ENCODE assay signal across 12 cellular contexts in the genomic region with DNA sequence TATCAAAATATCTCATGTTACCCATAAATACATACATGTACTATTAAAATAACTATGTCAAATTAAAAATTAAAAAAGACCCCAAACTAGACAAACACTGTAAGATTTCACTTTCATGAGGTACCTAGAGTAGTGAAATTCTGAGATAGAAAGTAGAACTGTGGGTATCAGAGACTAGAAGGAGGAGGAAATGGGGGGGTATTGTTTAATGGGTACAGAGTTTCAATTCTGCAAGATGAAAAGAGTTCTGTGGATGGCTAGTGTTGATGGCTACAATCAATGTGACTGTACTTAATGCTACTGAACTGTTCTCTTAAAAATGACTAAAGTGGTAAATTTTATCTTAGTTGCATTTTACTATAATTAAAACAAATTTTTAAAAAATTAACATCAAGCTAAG. TPM values are rescaled to one million over a fixed set of nuclear protein-coding genes. Genes with fewer than 3 reads are reported as not detected.
DNase-seq lines count a peak whose midpoint lies in the region; ATAC-seq and TF ChIP-seq lines count a peak whose summit lies in the region.
"Had no signal": no experiment of that assay in that cellular context is flagged by ENCODE, and none has a peak within 500 bp of the region (broad histone marks: within the 10 kb centered on the region; RNA-seq: fewer than 3 reads in every experiment).

No MANE protein-coding gene starts in this region.

- peaks cover 99% of the 10 kb centered on the region for H3K79me2 ChIP-seq in SU-DHL-6 (ENCODE audit: insufficient read depth, low read length)

- H3K9me2 ChIP-seq in SU-DHL-6 (replicated peaks; ENCODE audit: insufficient read depth, low read length) = no peaks in the 10 kb centered on the region

- peaks cover 19% of the 10 kb centered on the region for H3F3A ChIP-seq in SU-DHL-6 (ENCODE audit: insufficient read depth)

- intact Hi-C loops in Right ventricle myocardium superior (cut with DNase I) = no loop called here

- peak; percentile 36 for DNase-seq in GM12864 (ENCODE audit: low read depth)
- no peak for DNase-seq in Right ventricle myocardium superior
- DNase-seq in CD1c-positive myeloid dendritic cell (ENCODE audit: extremely low spot score) = no peak
- DNase-seq in iPS-NIHi11 (ENCODE audit: low spot score) = no peak
- DNase-seq in OCI-M2 (lab: John Stamatoyannopoulos, UW; ENCODE audit: unreplicated experiment) = no peak
- DNase-seq: KBM-7, NCI-H748 treated with DMSO at 0.1 percent for 48 hours, retina had no signal

- H3K27ac ChIP-seq in SU-DHL-6 (ENCODE audit: low read depth, low read length) = 0 out of 2 replicates have a peak overlapping the region, but pooled peaks have one; percentile 6
- H3K27ac ChIP-seq: VCaP had no signal

- peak overlapping the region; percentile 37 for H3K4me2 ChIP-seq in SU-DHL-6 (ENCODE audit: low read depth, low read length, poor library complexity, severe bottlenecking)

- peaks cover 33% of the 10 kb centered on the region for H4K20me1 ChIP-seq in SU-DHL-6 (ENCODE audit: low read depth, low read length)

- H3K4me3 ChIP-seq in GM12864 (ENCODE audit: low read depth, low read length) (no peak overlapping the region), SU-DHL-6 (ENCODE audit: insufficient read depth, low read length, poor library complexity, severe bottlenecking) (no peak overlapping the region)

- peak; percentile 86 for ATAC-seq in GM19372 (IDR thresholded peaks at IDR 0.05; ENCODE audit: low read depth, unreplicated experiment)
- peak; percentile 69 for ATAC-seq in HG02973 (IDR thresholded peaks at IDR 0.05; ENCODE audit: unreplicated experiment)
- ATAC-seq in Right ventricle myocardium superior (ENCODE audit: poor library complexity) = no peak

- H3K9me3 ChIP-seq in SU-DHL-6 (ENCODE audit: insufficient read depth, low read length) = no peaks in the 10 kb centered on the region

- no peak overlapping the region for H3K9ac ChIP-seq in SU-DHL-6 (ENCODE audit: low read length)

- TF ChIP-seq CTCF in GM12864 (IDR thresholded peaks at IDR 0.05; ENCODE audit: low read depth, low read length, missing control alignments) (no peak), SU-DHL-6 (IDR thresholded peaks at IDR 0.05; ENCODE audit: insufficient read depth, low read length, poor library complexity, severe bottlenecking) (no peak)

- no peak overlapping the region for H2AFZ ChIP-seq in SU-DHL-6 (ENCODE audit: low read depth, low read length, severe bottlenecking)

- no peaks in the 10 kb centered on the region for H3K27me3 ChIP-seq in SU-DHL-6 (ENCODE audit: low read length)

- H3K36me3 ChIP-seq in SU-DHL-6 (ENCODE audit: low read length) = peaks cover 6% of the 10 kb centered on the region; the same call in 1 of the 2 replicates

RNA-seq across cellular contexts. Expression of a gene that starts 36.6 kb away (rescaled TPM):
- total RNA-seq in Right ventricle myocardium superior = 7.2 TPM
